In genomic region chr13:27822258-27822872, GRCh38 we compare ENCODE assay signal across 1 cellular context.
TF ChIP-seq lines count a peak whose summit lies in the region.

No MANE protein-coding gene starts in this region.

TF ChIP-seq in SK-N-SH treated with all-trans-retinoic acid at 6 μM for 48 hours, 23 proteins besides CTCF, POLR2A, EP300 and RAD21 (continued from another document):
- TF ChIP-seq, protein P1, sequence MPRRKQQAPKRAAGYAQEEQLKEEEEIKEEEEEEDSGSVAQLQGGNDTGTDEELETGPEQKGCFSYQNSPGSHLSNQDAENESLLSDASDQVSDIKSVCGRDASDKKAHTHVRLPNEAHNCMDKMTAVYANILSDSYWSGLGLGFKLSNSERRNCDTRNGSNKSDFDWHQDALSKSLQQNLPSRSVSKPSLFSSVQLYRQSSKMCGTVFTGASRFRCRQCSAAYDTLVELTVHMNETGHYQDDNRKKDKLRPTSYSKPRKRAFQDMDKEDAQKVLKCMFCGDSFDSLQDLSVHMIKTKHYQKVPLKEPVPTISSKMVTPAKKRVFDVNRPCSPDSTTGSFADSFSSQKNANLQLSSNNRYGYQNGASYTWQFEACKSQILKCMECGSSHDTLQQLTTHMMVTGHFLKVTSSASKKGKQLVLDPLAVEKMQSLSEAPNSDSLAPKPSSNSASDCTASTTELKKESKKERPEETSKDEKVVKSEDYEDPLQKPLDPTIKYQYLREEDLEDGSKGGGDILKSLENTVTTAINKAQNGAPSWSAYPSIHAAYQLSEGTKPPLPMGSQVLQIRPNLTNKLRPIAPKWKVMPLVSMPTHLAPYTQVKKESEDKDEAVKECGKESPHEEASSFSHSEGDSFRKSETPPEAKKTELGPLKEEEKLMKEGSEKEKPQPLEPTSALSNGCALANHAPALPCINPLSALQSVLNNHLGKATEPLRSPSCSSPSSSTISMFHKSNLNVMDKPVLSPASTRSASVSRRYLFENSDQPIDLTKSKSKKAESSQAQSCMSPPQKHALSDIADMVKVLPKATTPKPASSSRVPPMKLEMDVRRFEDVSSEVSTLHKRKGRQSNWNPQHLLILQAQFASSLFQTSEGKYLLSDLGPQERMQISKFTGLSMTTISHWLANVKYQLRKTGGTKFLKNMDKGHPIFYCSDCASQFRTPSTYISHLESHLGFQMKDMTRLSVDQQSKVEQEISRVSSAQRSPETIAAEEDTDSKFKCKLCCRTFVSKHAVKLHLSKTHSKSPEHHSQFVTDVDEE (CRISPR knock-in tag; IDR thresholded peaks at IDR 0.05): no peak
- TF ChIP-seq TCF4 (CRISPR knock-in tag; IDR thresholded peaks at IDR 0.05; ENCODE audit: borderline replicate concordance) (no peak), PPARA (CRISPR knock-in tag; IDR thresholded peaks at IDR 0.05; ENCODE audit: borderline replicate concordance) (no peak), ARNTL (CRISPR knock-in tag; IDR thresholded peaks at IDR 0.05; ENCODE audit: borderline replicate concordance, low read depth) (no peak), CSDC2 (CRISPR knock-in tag; IDR thresholded peaks at IDR 0.05) (no peak), ZFP3 (CRISPR knock-in tag; IDR thresholded peaks at IDR 0.05) (no peak)
